1 cellular context compared by ENCODE assay signal in genomic region chr10:31466313-31466712, GRCh38.
TF ChIP-seq lines count a peak whose summit lies in the region.

No MANE protein-coding gene starts in this region.

TF ChIP-seq in IMR-90, 13 proteins besides CTCF, POLR2A, EP300 and RAD21:
- TF ChIP-seq SMC3 (IDR thresholded peaks at IDR 0.05; ENCODE audit: low read depth, low read length), result no peak
- no peak for TF ChIP-seq MAZ (IDR thresholded peaks at IDR 0.05; ENCODE audit: borderline replicate concordance, low read depth, low read length)
- no peak for TF ChIP-seq ELK1 (IDR thresholded peaks at IDR 0.05; ENCODE audit: borderline replicate concordance, low read depth, low read length)
